8 cellular contexts compared by ENCODE assay signal in genomic region chr10:24706479-24707118, GRCh38. TPM values are rescaled to one million over a fixed set of nuclear protein-coding genes. Genes with fewer than 3 reads are reported as not detected.
A peak's percentile ranks its signal among the peaks of the same experiment; 100 is the strongest.
DNase-seq lines count a peak whose midpoint lies in the region; ATAC-seq and TF ChIP-seq lines count a peak whose summit lies in the region.

No MANE protein-coding gene starts in this region.

- TF ChIP-seq CTCF in Calu3 (IDR thresholded peaks at IDR 0.05; ENCODE audit: unreplicated experiment) (no peak), brain microvascular endothelial cell (IDR thresholded peaks at IDR 0.05; ENCODE audit: low read depth, low read length, missing control alignments) (no peak), suprapubic skin (IDR thresholded peaks at IDR 0.05) (no peak), type B pancreatic cell (conservative IDR thresholded peaks at IDR 0.05) (no peak)

- H3K27me3 Mint-ChIP-seq in Calu3 (ENCODE audit: unreplicated experiment) (no peaks in the 10 kb centered on the region), type B pancreatic cell (no peaks in the 10 kb centered on the region)

- in situ Hi-C loops in brain microvascular endothelial cell (cut with HindIII; ENCODE audit: low pct_ligation_motif_present, low sequenced_read_pairs) = no loop called here

- H3K4me3 ChIP-seq in brain microvascular endothelial cell (ENCODE audit: low read depth, low read length) (no peak overlapping the region), suprapubic skin (no peak overlapping the region)

- no peaks in the 10 kb centered on the region for H3K36me3 ChIP-seq in brain microvascular endothelial cell (replicated peaks)
- H3K36me3 ChIP-seq in suprapubic skin = no peaks in the 10 kb centered on the region

- no peak for TF ChIP-seq POLR2A in suprapubic skin (IDR thresholded peaks at IDR 0.05)

- H3K9me3 Mint-ChIP-seq in Calu3 (ENCODE audit: low read depth, unreplicated experiment) (no peaks in the 10 kb centered on the region), type B pancreatic cell (no peaks in the 10 kb centered on the region)

- H3K4me1 Mint-ChIP-seq in Calu3 (ENCODE audit: low read depth, unreplicated experiment) = peaks cover 19% of the 10 kb centered on the region
- H3K4me1 Mint-ChIP-seq in type B pancreatic cell (ENCODE audit: unreplicated experiment) = peaks cover 15% of the 10 kb centered on the region

- WGBS in suprapubic skin = 46% methylated on average over 7 of the region's 7 CpGs

- ATAC-seq in GM21825 (IDR thresholded peaks at IDR 0.05; ENCODE audit: unreplicated experiment) = peak; percentile 76

- H3K4me3 Mint-ChIP-seq in Calu3 (ENCODE audit: low read depth, unreplicated experiment) = no peak overlapping the region
- no peak overlapping the region for H3K4me3 Mint-ChIP-seq in type B pancreatic cell

- H3K36me3 Mint-ChIP-seq in Calu3 (ENCODE audit: insufficient read depth, unreplicated experiment) (no peaks in the 10 kb centered on the region), type B pancreatic cell (peaks cover 10% of the 10 kb centered on the region)

- H3K27ac ChIP-seq in brain microvascular endothelial cell = peak overlapping the region; percentile 53
- H3K27ac ChIP-seq in suprapubic skin = no peak overlapping the region

- BruUV-seq in Calu3 (replicated peaks; lab: Mats Ljungman, UMichigan) = no TSS peak

- intact Hi-C loops in Calu3 (cut with micrococcal nuclease; ENCODE audit: unreplicated experiment) = loop anchor here (2.0 to 5.0 kb wide), 2 partner anchors 14 to 246 kb away; partner anchors contain the start of gene PRTFDC1

- CTCF ChIA-PET in Calu3 (lab: Charles Lee) = interaction anchor here (1.0 to 1.6 kb wide), 3 partner anchors 11 to 64 kb away, joined by 3 to 4 read pairs (median 4); no protein-coding TSS in a partner anchor

- peaks cover 36% of the 10 kb centered on the region for H3K4me1 ChIP-seq in suprapubic skin

- no peaks in the 10 kb centered on the region for H3K9me3 ChIP-seq in suprapubic skin

- H3K27ac Mint-ChIP-seq in Calu3 (ENCODE audit: unreplicated experiment) (no peak overlapping the region), type B pancreatic cell (no peak overlapping the region)

- H3K27me3 ChIP-seq in brain microvascular endothelial cell (replicated peaks) (no peaks in the 10 kb centered on the region), suprapubic skin (no peaks in the 10 kb centered on the region)

- no peak for TF ChIP-seq EP300 in suprapubic skin (IDR thresholded peaks at IDR 0.05)

- peak; percentile 40 for DNase-seq in Calu3
- peak; percentile 90 for DNase-seq in NOMO-1 treated with DMSO at 0.1 percent for 48 hours (lab: John Stamatoyannopoulos, UW; ENCODE audit: unreplicated experiment)
- peak; percentile 95 for DNase-seq in brain microvascular endothelial cell
- DNase-seq in myocyte (ENCODE audit: low read depth) = peak; percentile 30
- DNase-seq in GM19240 (ENCODE audit: insufficient read length, low spot score) = no peak
- DNase-seq in suprapubic skin (ENCODE audit: low spot score in 2 of 2) = no peak
- DNase-seq in type B pancreatic cell (ENCODE audit: extremely low spot score, unreplicated experiment) = no peak

RNA-seq across cellular contexts. Expression of gene ARHGAP21, which starts 17.1 kb away (rescaled TPM):
- total RNA-seq in Calu3 (2022) = 67.0 and 67.5 TPM in 2 replicates
- 35.6 and 50.0 TPM in 2 replicates for total RNA-seq in myocyte
- polyA plus RNA-seq in myocyte (2012) = 20.8 TPM
- 10 to 100 TPM; 25.9 to 43.4 (median 34.3) TPM for total RNA-seq in suprapubic skin
- 53.9 and 69.7 TPM in 2 replicates for total RNA-seq in type B pancreatic cell (ENCODE audit: low replicate concordance)

Comparison
In these comparisons a context has a peak if more than half of its experiments do, and no peak if none do; other contexts are left out.
1. DNase-seq: peak in Calu3 (single experiment), NOMO-1 treated with DMSO at 0.1 percent for 48 hours (single experiment), brain microvascular endothelial cell (single experiment) and myocyte (single experiment); none in GM19240 (single experiment), suprapubic skin (0 of 2) and type B pancreatic cell (single experiment).